Comparison of ENCODE assay signal across 1 cellular context in the genomic region with DNA sequence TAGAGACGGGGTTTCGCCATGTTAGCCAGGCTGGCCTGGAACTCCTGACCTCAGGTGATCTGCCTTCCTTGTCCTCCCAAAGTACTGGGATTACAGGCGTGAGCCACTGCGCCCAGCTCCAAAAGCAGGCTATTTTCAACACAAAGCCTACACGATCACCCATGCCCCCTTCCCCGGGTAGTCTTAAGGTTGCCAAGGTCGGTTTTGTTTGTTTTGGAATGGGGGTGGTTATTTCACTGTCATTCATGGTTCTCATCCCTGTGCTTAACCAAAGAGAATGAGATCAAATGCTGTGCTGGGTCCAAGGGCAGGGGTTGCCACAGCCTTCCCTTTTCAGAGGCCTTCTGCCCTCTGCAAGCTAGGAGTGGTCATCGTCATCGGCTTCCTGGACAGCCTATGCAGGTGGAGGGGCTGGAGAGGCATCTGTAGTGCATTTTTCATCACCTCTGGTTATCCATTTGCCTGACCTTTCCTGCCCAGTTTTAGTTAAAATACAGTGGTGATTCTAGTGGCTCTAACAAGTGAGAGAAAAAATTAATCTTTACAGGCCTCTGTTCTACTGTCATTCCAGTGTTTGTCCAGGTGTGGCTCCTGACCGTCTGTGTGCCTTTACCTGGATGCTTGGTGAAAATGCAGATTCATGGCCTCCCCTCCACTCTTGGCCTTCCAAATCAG.
TF ChIP-seq lines count a peak whose summit lies in the region.

No MANE protein-coding gene starts in this region.

TF ChIP-seq in HepG2, 621 proteins besides CTCF, POLR2A, EP300 and RAD21 (continues in another document):
- peak; percentile 27; the same call in 1 of the 2 replicates for TF ChIP-seq ATF7 (IDR thresholded peaks at IDR 0.05)
- peak; percentile 67; the same call in 1 of the 2 replicates for TF ChIP-seq ATF7 (CRISPR knock-in tag; IDR thresholded peaks at IDR 0.05)
- TF ChIP-seq ZNF546 (CRISPR knock-in tag; conservative IDR thresholded peaks at IDR 0.05): no peak
- peak; percentile 63; the same call in 1 of the 2 replicates for TF ChIP-seq DRAP1 (CRISPR knock-in tag; IDR thresholded peaks at IDR 0.05)
- no peak for TF ChIP-seq MYNN (CRISPR knock-in tag; IDR thresholded peaks at IDR 0.05; ENCODE audit: low read depth)
- no peak for TF ChIP-seq ZNF790 (CRISPR knock-in tag; IDR thresholded peaks at IDR 0.05; ENCODE audit: borderline replicate concordance)
- no peak for TF ChIP-seq ZBTB3 (CRISPR knock-in tag; IDR thresholded peaks at IDR 0.05; ENCODE audit: borderline replicate concordance, low read depth)
- TF ChIP-seq NR2F1 (CRISPR knock-in tag; IDR thresholded peaks at IDR 0.05): peak; percentile 74 to 76
- TF ChIP-seq ZNF10 (CRISPR knock-in tag; IDR thresholded peaks at IDR 0.05; ENCODE audit: borderline replicate concordance, low read depth): no peak
- TF ChIP-seq ZFY (CRISPR knock-in tag; IDR thresholded peaks at IDR 0.05): peak; percentile 74
- TF ChIP-seq ZNF441 (CRISPR knock-in tag; IDR thresholded peaks at IDR 0.05; ENCODE audit: borderline replicate concordance): 0 out of 2 replicates have a peak, but pooled peaks have one; percentile 64
- TF ChIP-seq ZNF615 (CRISPR knock-in tag; IDR thresholded peaks at IDR 0.05; ENCODE audit: borderline replicate concordance): no peak
- TF ChIP-seq HOXA9 (CRISPR knock-in tag; IDR thresholded peaks at IDR 0.05; ENCODE audit: borderline replicate concordance): no peak
- TF ChIP-seq, protein P1, sequence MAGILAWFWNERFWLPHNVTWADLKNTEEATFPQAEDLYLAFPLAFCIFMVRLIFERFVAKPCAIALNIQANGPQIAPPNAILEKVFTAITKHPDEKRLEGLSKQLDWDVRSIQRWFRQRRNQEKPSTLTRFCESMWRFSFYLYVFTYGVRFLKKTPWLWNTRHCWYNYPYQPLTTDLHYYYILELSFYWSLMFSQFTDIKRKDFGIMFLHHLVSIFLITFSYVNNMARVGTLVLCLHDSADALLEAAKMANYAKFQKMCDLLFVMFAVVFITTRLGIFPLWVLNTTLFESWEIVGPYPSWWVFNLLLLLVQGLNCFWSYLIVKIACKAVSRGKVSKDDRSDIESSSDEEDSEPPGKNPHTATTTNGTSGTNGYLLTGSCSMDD (CRISPR knock-in tag; IDR thresholded peaks at IDR 0.05): no peak
- TF ChIP-seq HDAC6 (IDR thresholded peaks at IDR 0.05; ENCODE audit: low read depth, low read length): no peak
- no peak for TF ChIP-seq ZNF33A (CRISPR knock-in tag; IDR thresholded peaks at IDR 0.05; ENCODE audit: borderline replicate concordance)
- TF ChIP-seq ZKSCAN5 (CRISPR knock-in tag; IDR thresholded peaks at IDR 0.05): no peak
- TF ChIP-seq CBX5 (CRISPR knock-in tag; IDR thresholded peaks at IDR 0.05; ENCODE audit: borderline replicate concordance): no peak; the same call in 1 of the 2 replicates
- TF ChIP-seq ZNF552 (CRISPR knock-in tag; IDR thresholded peaks at IDR 0.05; ENCODE audit: borderline replicate concordance): no peak
- no peak for TF ChIP-seq ZBTB44 (CRISPR knock-in tag; IDR thresholded peaks at IDR 0.05)
- TF ChIP-seq HNRNPH1 (optimal IDR thresholded peaks at IDR 0.05; ENCODE audit: low read depth, low read length): no peak
- TF ChIP-seq HIVEP1 (CRISPR knock-in tag; IDR thresholded peaks at IDR 0.05): peak; percentile 69; the same call in 1 of the 2 replicates
- TF ChIP-seq ZNF513 (CRISPR knock-in tag; conservative IDR thresholded peaks at IDR 0.05): no peak
- TF ChIP-seq ZNF598 (CRISPR knock-in tag; IDR thresholded peaks at IDR 0.05; ENCODE audit: borderline replicate concordance): no peak
- no peak for TF ChIP-seq GZF1 (CRISPR knock-in tag; IDR thresholded peaks at IDR 0.05)
- no peak for TF ChIP-seq NR0B2 (CRISPR knock-in tag; IDR thresholded peaks at IDR 0.05)
- TF ChIP-seq, protein P2, sequence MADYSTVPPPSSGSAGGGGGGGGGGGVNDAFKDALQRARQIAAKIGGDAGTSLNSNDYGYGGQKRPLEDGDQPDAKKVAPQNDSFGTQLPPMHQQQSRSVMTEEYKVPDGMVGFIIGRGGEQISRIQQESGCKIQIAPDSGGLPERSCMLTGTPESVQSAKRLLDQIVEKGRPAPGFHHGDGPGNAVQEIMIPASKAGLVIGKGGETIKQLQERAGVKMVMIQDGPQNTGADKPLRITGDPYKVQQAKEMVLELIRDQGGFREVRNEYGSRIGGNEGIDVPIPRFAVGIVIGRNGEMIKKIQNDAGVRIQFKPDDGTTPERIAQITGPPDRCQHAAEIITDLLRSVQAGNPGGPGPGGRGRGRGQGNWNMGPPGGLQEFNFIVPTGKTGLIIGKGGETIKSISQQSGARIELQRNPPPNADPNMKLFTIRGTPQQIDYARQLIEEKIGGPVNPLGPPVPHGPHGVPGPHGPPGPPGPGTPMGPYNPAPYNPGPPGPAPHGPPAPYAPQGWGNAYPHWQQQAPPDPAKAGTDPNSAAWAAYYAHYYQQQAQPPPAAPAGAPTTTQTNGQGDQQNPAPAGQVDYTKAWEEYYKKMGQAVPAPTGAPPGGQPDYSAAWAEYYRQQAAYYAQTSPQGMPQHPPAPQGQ (CRISPR knock-in tag; IDR thresholded peaks at IDR 0.05; ENCODE audit: borderline replicate concordance): no peak
- no peak for TF ChIP-seq ZKSCAN1 (IDR thresholded peaks at IDR 0.05; ENCODE audit: low read length)
- no peak; the same call in 1 of the 2 replicates for TF ChIP-seq ZNF629 (CRISPR knock-in tag; conservative IDR thresholded peaks at IDR 0.05)
- TF ChIP-seq ZSCAN20 (CRISPR knock-in tag; IDR thresholded peaks at IDR 0.05; ENCODE audit: borderline replicate concordance): 0 out of 2 replicates have a peak, but pooled peaks have one; percentile 62
- TF ChIP-seq ZNF136 (CRISPR knock-in tag; IDR thresholded peaks at IDR 0.05; ENCODE audit: low read depth): peak; percentile 82; the same call in 1 of the 2 replicates
- no peak for TF ChIP-seq ZNF234 (CRISPR knock-in tag; conservative IDR thresholded peaks at IDR 0.05)
- no peak for TF ChIP-seq KLF6 (CRISPR knock-in tag; IDR thresholded peaks at IDR 0.05)
- TF ChIP-seq ZSCAN30 (CRISPR knock-in tag; IDR thresholded peaks at IDR 0.05): no peak
- peak; percentile 91 for TF ChIP-seq NCOR1 (IDR thresholded peaks at IDR 0.05; ENCODE audit: borderline replicate concordance, low read length)
- TF ChIP-seq, protein P3, sequence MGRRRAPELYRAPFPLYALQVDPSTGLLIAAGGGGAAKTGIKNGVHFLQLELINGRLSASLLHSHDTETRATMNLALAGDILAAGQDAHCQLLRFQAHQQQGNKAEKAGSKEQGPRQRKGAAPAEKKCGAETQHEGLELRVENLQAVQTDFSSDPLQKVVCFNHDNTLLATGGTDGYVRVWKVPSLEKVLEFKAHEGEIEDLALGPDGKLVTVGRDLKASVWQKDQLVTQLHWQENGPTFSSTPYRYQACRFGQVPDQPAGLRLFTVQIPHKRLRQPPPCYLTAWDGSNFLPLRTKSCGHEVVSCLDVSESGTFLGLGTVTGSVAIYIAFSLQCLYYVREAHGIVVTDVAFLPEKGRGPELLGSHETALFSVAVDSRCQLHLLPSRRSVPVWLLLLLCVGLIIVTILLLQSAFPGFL (CRISPR knock-in tag; IDR thresholded peaks at IDR 0.05): no peak
- TF ChIP-seq HINFP (CRISPR knock-in tag; IDR thresholded peaks at IDR 0.05; ENCODE audit: low read depth): peak; percentile 79; the same call in 1 of the 2 replicates
- TF ChIP-seq DNMT3B (CRISPR knock-in tag; conservative IDR thresholded peaks at IDR 0.05): no peak
- peak; percentile 66; the same call in 1 of the 2 replicates for TF ChIP-seq ZNF703 (CRISPR knock-in tag; IDR thresholded peaks at IDR 0.05; ENCODE audit: borderline replicate concordance)
- peak; percentile 90 for TF ChIP-seq ZBTB37 (CRISPR knock-in tag; IDR thresholded peaks at IDR 0.05)
- no peak for TF ChIP-seq ZNF446 (CRISPR knock-in tag; IDR thresholded peaks at IDR 0.05)
- TF ChIP-seq NFYB (CRISPR knock-in tag; IDR thresholded peaks at IDR 0.05): no peak
- TF ChIP-seq CEBPZ (IDR thresholded peaks at IDR 0.05; ENCODE audit: low read length): no peak
- no peak for TF ChIP-seq ZFP62 (CRISPR knock-in tag; IDR thresholded peaks at IDR 0.05)
- no peak for TF ChIP-seq CBX2 (IDR thresholded peaks at IDR 0.05; ENCODE audit: low read depth, low read length)
- TF ChIP-seq CBX2 (CRISPR knock-in tag; IDR thresholded peaks at IDR 0.05; ENCODE audit: low read depth): no peak
- TF ChIP-seq MED13 (CRISPR knock-in tag; IDR thresholded peaks at IDR 0.05): peak; percentile 88; the same call in 1 of the 2 replicates
- TF ChIP-seq ZNF143 (CRISPR knock-in tag; IDR thresholded peaks at IDR 0.05): no peak
- no peak for TF ChIP-seq ZNF382 (CRISPR knock-in tag; IDR thresholded peaks at IDR 0.05; ENCODE audit: borderline replicate concordance)
